ENCODE assay signal across 8 cellular contexts in genomic region chr22:50507421-50507990, GRCh38. TPM values are rescaled to one million over a fixed set of nuclear protein-coding genes. Genes with fewer than 3 reads are reported as not detected.
DNase-seq lines count a peak whose midpoint lies in the region; ATAC-seq, FAIRE-seq and TF ChIP-seq lines count a peak whose summit lies in the region.

Gene LMF2 (minus strand): TSS chr22:50507702. CDS start chr22:50507675, 27 bp downstream.

- TF ChIP-seq CTCF in 22Rv1 (IDR thresholded peaks at IDR 0.05): no peak
- no peak for TF ChIP-seq CTCF in pancreas (IDR thresholded peaks at IDR 0.05)

- H3K9me3 ChIP-seq in pancreas (no peaks in the 10 kb centered on the region), thymus (ENCODE audit: control insufficient read depth) (no peaks in the 10 kb centered on the region)

- WGBS in pancreas, 2 donors: 0 to 1% methylated on average over 22 to 58 of the region's 62 CpGs
- WGBS in thymus: under 1% methylated on average over 57 of the region's 62 CpGs

- intact Hi-C loops in pancreas (cut with DNase I): loop anchor here in 2 of 3 donors (5.0 to 10.0 kb wide), 2 partner anchors 260 to 263 kb away; partner anchors contain the start of gene TUBGCP6 (in 2 of the 2)

- FAIRE-seq in pancreas (lab: Jason Lieb, UNC): no peak

- no peaks in the 10 kb centered on the region for H3K27me3 ChIP-seq in pancreas
- no peaks in the 10 kb centered on the region for H3K27me3 ChIP-seq in thymus (ENCODE audit: control insufficient read depth, insufficient read depth)

- TF ChIP-seq POLR2A in Raji (IDR thresholded peaks at IDR 0.05; ENCODE audit: insufficient read depth, low read depth, low read length): peak; percentile 63

- H3K36me3 ChIP-seq in pancreas (peaks cover 0 to 14% (median 0%) of the 10 kb centered on the region in 3 donors), thymus (ENCODE audit: control insufficient read depth, insufficient read depth) (peaks cover 38% of the 10 kb centered on the region)

- H3K4me1 ChIP-seq in pancreas (peaks cover 0 to 13% (median 0%) of the 10 kb centered on the region in 3 donors), thymus (ENCODE audit: control insufficient read depth, insufficient read depth, low read length) (peaks cover 17% of the 10 kb centered on the region)

- peak; percentile 88 for DNase-seq in activated gamma-delta T cell treated with anti-CD3 and anti-CD28 coated beads, Interleukin-2, amount 50 U/mL, for 16 hours (ENCODE audit: low read depth)
- DNase-seq in glomerular endothelial cell (ENCODE audit: extremely low read depth, low read depth, low spot score) (no peak), pancreas (peak; percentile 86 to 98 (median 96))

- peak within 1 kb of the TSS; percentile 68 to 90 (median 83) for H3K4me3 ChIP-seq in pancreas
- peak within 1 kb of the TSS; percentile 96 for H3K4me3 ChIP-seq in thymus (ENCODE audit: low read length)

- H3K27ac ChIP-seq in 22Rv1 (peak within 1 kb of the TSS; percentile 80), pancreas (peak within 1 kb of the TSS; percentile 75 to 94 (median 85)), thymus (ENCODE audit: low read depth) (peak within 1 kb of the TSS; percentile 98)

- ATAC-seq in GM19025 (IDR thresholded peaks at IDR 0.05; ENCODE audit: low read depth, unreplicated experiment) (peak; percentile 59), HG03196 (IDR thresholded peaks at IDR 0.05; ENCODE audit: unreplicated experiment) (peak; percentile 40), pancreas (peak; percentile 67 to 84 (median 74))

RNA-seq across cellular contexts. Expression of gene LMF2, which starts in this region (rescaled TPM):
- 82.2 and 93.8 TPM in 2 replicates for total RNA-seq in glomerular endothelial cell
- 100 to 1,000 TPM in 4 of 6 donors, 10 to 100 TPM in 2; 50.3 to 162 (median 122) TPM for total RNA-seq in pancreas
- 100 to 1,000 TPM; 142 to 175 TPM for polyA plus RNA-seq in pancreas
- polyA plus RNA-seq in thymus: 90.2 TPM
